ENCODE assay signal across 1 cellular context in the genomic region with DNA sequence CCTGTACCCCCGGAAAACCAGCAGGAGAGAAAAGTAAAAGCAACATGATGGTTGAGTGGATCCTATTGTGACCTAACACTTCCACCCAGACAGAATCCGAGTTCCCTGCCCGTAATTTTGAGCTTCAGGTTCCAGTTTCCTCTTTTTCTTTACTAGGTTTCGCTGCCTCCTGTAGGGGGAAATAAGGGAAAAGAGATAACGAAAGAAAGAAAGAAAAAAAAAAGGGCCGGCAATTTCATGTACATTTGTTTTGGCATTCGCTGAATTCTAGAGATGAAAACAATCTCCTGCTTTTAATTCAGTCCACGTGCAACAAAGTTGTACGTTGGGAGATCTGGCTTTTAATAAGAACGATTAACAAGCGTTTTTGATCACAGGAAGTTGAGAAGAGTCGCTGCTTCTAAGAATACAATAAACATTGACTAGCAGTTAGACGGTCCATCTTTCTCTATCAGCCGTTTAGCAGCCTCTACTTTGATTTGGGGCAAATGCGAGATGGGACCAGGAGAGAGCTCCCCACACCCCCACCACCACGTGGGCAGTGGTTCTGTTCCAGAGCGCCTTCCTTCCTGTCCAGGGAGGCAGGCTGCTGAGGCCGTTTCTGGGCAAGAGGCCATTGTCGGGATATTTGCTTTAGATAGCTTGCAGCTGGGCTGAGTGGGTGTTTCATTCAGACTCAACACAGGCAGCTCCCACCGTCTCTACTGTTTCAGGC.
TF ChIP-seq lines count a peak whose summit lies in the region.

No MANE protein-coding gene starts in this region.

TF ChIP-seq in K562, 482 proteins besides CTCF, POLR2A, EP300 and RAD21 (continued from another document and continues in another):
- TF ChIP-seq, protein P1, sequence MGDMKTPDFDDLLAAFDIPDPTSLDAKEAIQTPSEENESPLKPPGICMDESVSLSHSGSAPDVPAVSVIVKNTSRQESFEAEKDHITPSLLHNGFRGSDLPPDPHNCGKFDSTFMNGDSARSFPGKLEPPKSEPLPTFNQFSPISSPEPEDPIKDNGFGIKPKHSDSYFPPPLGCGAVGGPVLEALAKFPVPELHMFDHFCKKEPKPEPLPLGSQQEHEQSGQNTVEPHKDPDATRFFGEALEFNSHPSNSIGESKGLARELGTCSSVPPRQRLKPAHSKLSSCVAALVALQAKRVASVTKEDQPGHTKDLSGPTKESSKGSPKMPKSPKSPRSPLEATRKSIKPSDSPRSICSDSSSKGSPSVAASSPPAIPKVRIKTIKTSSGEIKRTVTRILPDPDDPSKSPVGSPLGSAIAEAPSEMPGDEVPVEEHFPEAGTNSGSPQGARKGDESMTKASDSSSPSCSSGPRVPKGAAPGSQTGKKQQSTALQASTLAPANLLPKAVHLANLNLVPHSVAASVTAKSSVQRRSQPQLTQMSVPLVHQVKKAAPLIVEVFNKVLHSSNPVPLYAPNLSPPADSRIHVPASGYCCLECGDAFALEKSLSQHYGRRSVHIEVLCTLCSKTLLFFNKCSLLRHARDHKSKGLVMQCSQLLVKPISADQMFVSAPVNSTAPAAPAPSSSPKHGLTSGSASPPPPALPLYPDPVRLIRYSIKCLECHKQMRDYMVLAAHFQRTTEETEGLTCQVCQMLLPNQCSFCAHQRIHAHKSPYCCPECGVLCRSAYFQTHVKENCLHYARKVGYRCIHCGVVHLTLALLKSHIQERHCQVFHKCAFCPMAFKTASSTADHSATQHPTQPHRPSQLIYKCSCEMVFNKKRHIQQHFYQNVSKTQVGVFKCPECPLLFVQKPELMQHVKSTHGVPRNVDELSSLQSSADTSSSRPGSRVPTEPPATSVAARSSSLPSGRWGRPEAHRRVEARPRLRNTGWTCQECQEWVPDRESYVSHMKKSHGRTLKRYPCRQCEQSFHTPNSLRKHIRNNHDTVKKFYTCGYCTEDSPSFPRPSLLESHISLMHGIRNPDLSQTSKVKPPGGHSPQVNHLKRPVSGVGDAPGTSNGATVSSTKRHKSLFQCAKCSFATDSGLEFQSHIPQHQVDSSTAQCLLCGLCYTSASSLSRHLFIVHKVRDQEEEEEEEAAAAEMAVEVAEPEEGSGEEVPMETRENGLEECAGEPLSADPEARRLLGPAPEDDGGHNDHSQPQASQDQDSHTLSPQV (IDR thresholded peaks at IDR 0.05) = peak; percentile 93
- TF ChIP-seq, protein P2, sequence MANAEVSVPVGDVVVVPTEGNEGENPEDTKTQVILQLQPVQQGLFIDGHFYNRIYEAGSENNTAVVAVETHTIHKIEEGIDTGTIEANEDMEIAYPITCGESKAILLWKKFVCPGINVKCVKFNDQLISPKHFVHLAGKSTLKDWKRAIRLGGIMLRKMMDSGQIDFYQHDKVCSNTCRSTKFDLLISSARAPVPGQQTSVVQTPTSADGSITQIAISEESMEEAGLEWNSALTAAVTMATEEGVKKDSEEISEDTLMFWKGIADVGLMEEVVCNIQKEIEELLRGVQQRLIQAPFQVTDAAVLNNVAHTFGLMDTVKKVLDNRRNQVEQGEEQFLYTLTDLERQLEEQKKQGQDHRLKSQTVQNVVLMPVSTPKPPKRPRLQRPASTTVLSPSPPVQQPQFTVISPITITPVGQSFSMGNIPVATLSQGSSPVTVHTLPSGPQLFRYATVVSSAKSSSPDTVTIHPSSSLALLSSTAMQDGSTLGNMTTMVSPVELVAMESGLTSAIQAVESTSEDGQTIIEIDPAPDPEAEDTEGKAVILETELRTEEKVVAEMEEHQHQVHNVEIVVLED (CRISPR knock-in tag; IDR thresholded peaks at IDR 0.05) = no peak
- TF ChIP-seq ZNF561 (CRISPR knock-in tag; conservative IDR thresholded peaks at IDR 0.05) (no peak), ZNF830 (CRISPR knock-in tag; IDR thresholded peaks at IDR 0.05) (no peak), SMARCA5 (IDR thresholded peaks at IDR 0.05) (no peak), FOS (IDR thresholded peaks at IDR 0.05; ENCODE audit: extremely low read depth, insufficient read length) (no peak), HNRNPLL (IDR thresholded peaks at IDR 0.05; ENCODE audit: low read depth, low read length, poor library complexity, severe bottlenecking) (no peak), ESRRA (IDR thresholded peaks at IDR 0.05; ENCODE audit: borderline replicate concordance, low read depth) (no peak), GTF2E2 (tag; IDR thresholded peaks at IDR 0.05) (no peak), ZNF316 (IDR thresholded peaks at IDR 0.05) (no peak), GTF2F1 (IDR thresholded peaks at IDR 0.05; ENCODE audit: low read depth, low read length) (no peak), SIN3A (IDR thresholded peaks at IDR 0.05; ENCODE audit: borderline replicate concordance in 2 of 2, control insufficient read depth in 1 of 2, low read depth in 2 of 2, low read length in 2 of 2) (no peak), SRSF9 (IDR thresholded peaks at IDR 0.05; ENCODE audit: borderline replicate concordance, low read depth, low read length) (no peak), ZNF165 (CRISPR knock-in tag; IDR thresholded peaks at IDR 0.05; ENCODE audit: borderline replicate concordance) (no peak), CHD1 (IDR thresholded peaks at IDR 0.05; ENCODE audit: low read length) (no peak), ZNF586 (CRISPR knock-in tag; conservative IDR thresholded peaks at IDR 0.05) (no peak), SPI1 (IDR thresholded peaks at IDR 0.05; ENCODE audit: borderline replicate concordance, low read depth, low read length) (peak; percentile 89), ZFP36 (IDR thresholded peaks at IDR 0.05; ENCODE audit: low read depth, low read length, partially characterized antibody) (no peak), CEBPG (CRISPR knock-in tag; IDR thresholded peaks at IDR 0.05) (no peak), CEBPG (tag; conservative IDR thresholded peaks at IDR 0.05 in 1 of 2, IDR thresholded peaks at IDR 0.05 in 1 of 2) (no peak), NONO (IDR thresholded peaks at IDR 0.05; ENCODE audit: low read depth in 2 of 2, low read length in 1 of 2) (no peak), CBFA2T3 (IDR thresholded peaks at IDR 0.05) (peak; percentile 55), EGR1 (conservative IDR thresholded peaks at IDR 0.05) (peak; percentile 89), COPS2 (conservative IDR thresholded peaks at IDR 0.05) (no peak), TAF15 (IDR thresholded peaks at IDR 0.05; ENCODE audit: low read depth, low read length) (no peak)
- TF ChIP-seq, protein P3, sequence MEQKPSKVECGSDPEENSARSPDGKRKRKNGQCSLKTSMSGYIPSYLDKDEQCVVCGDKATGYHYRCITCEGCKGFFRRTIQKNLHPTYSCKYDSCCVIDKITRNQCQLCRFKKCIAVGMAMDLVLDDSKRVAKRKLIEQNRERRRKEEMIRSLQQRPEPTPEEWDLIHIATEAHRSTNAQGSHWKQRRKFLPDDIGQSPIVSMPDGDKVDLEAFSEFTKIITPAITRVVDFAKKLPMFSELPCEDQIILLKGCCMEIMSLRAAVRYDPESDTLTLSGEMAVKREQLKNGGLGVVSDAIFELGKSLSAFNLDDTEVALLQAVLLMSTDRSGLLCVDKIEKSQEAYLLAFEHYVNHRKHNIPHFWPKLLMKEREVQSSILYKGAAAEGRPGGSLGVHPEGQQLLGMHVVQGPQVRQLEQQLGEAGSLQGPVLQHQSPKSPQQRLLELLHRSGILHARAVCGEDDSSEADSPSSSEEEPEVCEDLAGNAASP (IDR thresholded peaks at IDR 0.05) = no peak
- TF ChIP-seq, protein P4, sequence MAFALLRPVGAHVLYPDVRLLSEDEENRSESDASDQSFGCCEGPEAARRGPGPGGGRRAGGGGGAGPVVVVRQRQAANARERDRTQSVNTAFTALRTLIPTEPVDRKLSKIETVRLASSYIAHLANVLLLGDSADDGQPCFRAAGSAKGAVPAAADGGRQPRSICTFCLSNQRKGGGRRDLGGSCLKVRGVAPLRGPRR (CRISPR knock-in tag; IDR thresholded peaks at IDR 0.05) = no peak
- TF ChIP-seq, protein P5, sequence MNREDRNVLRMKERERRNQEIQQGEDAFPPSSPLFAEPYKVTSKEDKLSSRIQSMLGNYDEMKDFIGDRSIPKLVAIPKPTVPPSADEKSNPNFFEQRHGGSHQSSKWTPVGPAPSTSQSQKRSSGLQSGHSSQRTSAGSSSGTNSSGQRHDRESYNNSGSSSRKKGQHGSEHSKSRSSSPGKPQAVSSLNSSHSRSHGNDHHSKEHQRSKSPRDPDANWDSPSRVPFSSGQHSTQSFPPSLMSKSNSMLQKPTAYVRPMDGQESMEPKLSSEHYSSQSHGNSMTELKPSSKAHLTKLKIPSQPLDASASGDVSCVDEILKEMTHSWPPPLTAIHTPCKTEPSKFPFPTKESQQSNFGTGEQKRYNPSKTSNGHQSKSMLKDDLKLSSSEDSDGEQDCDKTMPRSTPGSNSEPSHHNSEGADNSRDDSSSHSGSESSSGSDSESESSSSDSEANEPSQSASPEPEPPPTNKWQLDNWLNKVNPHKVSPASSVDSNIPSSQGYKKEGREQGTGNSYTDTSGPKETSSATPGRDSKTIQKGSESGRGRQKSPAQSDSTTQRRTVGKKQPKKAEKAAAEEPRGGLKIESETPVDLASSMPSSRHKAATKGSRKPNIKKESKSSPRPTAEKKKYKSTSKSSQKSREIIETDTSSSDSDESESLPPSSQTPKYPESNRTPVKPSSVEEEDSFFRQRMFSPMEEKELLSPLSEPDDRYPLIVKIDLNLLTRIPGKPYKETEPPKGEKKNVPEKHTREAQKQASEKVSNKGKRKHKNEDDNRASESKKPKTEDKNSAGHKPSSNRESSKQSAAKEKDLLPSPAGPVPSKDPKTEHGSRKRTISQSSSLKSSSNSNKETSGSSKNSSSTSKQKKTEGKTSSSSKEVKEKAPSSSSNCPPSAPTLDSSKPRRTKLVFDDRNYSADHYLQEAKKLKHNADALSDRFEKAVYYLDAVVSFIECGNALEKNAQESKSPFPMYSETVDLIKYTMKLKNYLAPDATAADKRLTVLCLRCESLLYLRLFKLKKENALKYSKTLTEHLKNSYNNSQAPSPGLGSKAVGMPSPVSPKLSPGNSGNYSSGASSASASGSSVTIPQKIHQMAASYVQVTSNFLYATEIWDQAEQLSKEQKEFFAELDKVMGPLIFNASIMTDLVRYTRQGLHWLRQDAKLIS (CRISPR knock-in tag; IDR thresholded peaks at IDR 0.05) = no peak
- TF ChIP-seq, protein P6, sequence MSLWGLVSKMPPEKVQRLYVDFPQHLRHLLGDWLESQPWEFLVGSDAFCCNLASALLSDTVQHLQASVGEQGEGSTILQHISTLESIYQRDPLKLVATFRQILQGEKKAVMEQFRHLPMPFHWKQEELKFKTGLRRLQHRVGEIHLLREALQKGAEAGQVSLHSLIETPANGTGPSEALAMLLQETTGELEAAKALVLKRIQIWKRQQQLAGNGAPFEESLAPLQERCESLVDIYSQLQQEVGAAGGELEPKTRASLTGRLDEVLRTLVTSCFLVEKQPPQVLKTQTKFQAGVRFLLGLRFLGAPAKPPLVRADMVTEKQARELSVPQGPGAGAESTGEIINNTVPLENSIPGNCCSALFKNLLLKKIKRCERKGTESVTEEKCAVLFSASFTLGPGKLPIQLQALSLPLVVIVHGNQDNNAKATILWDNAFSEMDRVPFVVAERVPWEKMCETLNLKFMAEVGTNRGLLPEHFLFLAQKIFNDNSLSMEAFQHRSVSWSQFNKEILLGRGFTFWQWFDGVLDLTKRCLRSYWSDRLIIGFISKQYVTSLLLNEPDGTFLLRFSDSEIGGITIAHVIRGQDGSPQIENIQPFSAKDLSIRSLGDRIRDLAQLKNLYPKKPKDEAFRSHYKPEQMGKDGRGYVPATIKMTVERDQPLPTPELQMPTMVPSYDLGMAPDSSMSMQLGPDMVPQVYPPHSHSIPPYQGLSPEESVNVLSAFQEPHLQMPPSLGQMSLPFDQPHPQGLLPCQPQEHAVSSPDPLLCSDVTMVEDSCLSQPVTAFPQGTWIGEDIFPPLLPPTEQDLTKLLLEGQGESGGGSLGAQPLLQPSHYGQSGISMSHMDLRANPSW (CRISPR knock-in tag; IDR thresholded peaks at IDR 0.05) = no peak
- TF ChIP-seq, protein P7, sequence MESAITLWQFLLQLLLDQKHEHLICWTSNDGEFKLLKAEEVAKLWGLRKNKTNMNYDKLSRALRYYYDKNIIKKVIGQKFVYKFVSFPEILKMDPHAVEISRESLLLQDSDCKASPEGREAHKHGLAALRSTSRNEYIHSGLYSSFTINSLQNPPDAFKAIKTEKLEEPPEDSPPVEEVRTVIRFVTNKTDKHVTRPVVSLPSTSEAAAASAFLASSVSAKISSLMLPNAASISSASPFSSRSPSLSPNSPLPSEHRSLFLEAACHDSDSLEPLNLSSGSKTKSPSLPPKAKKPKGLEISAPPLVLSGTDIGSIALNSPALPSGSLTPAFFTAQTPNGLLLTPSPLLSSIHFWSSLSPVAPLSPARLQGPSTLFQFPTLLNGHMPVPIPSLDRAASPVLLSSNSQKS (CRISPR knock-in tag; IDR thresholded peaks at IDR 0.05) = no peak
- TF ChIP-seq, protein P8, sequence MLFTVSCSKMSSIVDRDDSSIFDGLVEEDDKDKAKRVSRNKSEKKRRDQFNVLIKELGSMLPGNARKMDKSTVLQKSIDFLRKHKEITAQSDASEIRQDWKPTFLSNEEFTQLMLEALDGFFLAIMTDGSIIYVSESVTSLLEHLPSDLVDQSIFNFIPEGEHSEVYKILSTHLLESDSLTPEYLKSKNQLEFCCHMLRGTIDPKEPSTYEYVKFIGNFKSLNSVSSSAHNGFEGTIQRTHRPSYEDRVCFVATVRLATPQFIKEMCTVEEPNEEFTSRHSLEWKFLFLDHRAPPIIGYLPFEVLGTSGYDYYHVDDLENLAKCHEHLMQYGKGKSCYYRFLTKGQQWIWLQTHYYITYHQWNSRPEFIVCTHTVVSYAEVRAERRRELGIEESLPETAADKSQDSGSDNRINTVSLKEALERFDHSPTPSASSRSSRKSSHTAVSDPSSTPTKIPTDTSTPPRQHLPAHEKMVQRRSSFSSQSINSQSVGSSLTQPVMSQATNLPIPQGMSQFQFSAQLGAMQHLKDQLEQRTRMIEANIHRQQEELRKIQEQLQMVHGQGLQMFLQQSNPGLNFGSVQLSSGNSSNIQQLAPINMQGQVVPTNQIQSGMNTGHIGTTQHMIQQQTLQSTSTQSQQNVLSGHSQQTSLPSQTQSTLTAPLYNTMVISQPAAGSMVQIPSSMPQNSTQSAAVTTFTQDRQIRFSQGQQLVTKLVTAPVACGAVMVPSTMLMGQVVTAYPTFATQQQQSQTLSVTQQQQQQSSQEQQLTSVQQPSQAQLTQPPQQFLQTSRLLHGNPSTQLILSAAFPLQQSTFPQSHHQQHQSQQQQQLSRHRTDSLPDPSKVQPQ (CRISPR knock-in tag; IDR thresholded peaks at IDR 0.05; ENCODE audit: borderline replicate concordance) = no peak
- TF ChIP-seq, protein P9, sequence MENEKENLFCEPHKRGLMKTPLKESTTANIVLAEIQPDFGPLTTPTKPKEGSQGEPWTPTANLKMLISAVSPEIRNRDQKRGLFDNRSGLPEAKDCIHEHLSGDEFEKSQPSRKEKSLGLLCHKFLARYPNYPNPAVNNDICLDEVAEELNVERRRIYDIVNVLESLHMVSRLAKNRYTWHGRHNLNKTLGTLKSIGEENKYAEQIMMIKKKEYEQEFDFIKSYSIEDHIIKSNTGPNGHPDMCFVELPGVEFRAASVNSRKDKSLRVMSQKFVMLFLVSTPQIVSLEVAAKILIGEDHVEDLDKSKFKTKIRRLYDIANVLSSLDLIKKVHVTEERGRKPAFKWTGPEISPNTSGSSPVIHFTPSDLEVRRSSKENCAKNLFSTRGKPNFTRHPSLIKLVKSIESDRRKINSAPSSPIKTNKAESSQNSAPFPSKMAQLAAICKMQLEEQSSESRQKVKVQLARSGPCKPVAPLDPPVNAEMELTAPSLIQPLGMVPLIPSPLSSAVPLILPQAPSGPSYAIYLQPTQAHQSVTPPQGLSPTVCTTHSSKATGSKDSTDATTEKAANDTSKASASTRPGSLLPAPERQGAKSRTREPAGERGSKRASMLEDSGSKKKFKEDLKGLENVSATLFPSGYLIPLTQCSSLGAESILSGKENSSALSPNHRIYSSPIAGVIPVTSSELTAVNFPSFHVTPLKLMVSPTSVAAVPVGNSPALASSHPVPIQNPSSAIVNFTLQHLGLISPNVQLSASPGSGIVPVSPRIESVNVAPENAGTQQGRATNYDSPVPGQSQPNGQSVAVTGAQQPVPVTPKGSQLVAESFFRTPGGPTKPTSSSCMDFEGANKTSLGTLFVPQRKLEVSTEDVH (IDR thresholded peaks at IDR 0.05; ENCODE audit: low read depth, partially characterized antibody) = peak; percentile 12
